ENCODE assay signal across 8 cellular contexts in genomic region chr2:122977580-122977979, GRCh38.
"Had no signal": no experiment of that assay in that cellular context is flagged by ENCODE, and none has a peak within 500 bp of the region (broad histone marks: within the 10 kb centered on the region; RNA-seq: fewer than 3 reads in every experiment).

No MANE protein-coding gene starts in this region.

- H3K4me3 ChIP-seq: GM12878 had no signal

- DNase-seq: GDM1, GF-D8 had no signal

- FAIRE-seq: G401.6, GM12878, GM12891, GM12892, GM18507, GM19239 had no signal

- ATAC-seq: GM12878 had no signal
